In genomic region chr18:43013489-43013888, GRCh38 we compare ENCODE assay signal across 13 cellular contexts.
"Had no signal": no experiment of that assay in that cellular context is flagged by ENCODE, and none has a peak within 500 bp of the region (broad histone marks: within the 10 kb centered on the region; RNA-seq: fewer than 3 reads in every experiment).

No MANE protein-coding gene starts in this region.

- H3K27ac ChIP-seq: coronary artery, gastroesophageal sphincter, SK-N-MC, skin epidermis, upper lobe of left lung had no signal

- DNase-seq: activated CD4-positive, alpha-beta T cell treated with anti-CD3 and anti-CD28 coated beads, Interleukin-2, amount 50 U/mL, for 4 hours; activated CD4-positive, CD25-positive, alpha-beta regulatory T cell treated with anti-CD3 and anti-CD28 coated beads, Interleukin-2, amount 50 U/mL, for 72 hours; activated naive CD4-positive, alpha-beta T cell treated with Interleukin-2 at 50 U/mL for 16 hours; aorta; central memory CD4-positive, alpha-beta T cell; naive thymus-derived CD8-positive, alpha-beta T cell; posterior cingulate gyrus; stimulated activated naive CD8-positive, alpha-beta T cell treated with anti-CD3 and anti-CD28 coated beads, Interleukin-15, Interleukin-2, amounts not matched to agents 100 U/mL and 50 U/mL, for 24 hours; upper lobe of left lung had no signal

- H3K4me3 ChIP-seq: coronary artery, gastroesophageal sphincter, SK-N-MC, skin epidermis, upper lobe of left lung had no signal
